1 cellular context compared by ENCODE assay signal in the genomic region with DNA sequence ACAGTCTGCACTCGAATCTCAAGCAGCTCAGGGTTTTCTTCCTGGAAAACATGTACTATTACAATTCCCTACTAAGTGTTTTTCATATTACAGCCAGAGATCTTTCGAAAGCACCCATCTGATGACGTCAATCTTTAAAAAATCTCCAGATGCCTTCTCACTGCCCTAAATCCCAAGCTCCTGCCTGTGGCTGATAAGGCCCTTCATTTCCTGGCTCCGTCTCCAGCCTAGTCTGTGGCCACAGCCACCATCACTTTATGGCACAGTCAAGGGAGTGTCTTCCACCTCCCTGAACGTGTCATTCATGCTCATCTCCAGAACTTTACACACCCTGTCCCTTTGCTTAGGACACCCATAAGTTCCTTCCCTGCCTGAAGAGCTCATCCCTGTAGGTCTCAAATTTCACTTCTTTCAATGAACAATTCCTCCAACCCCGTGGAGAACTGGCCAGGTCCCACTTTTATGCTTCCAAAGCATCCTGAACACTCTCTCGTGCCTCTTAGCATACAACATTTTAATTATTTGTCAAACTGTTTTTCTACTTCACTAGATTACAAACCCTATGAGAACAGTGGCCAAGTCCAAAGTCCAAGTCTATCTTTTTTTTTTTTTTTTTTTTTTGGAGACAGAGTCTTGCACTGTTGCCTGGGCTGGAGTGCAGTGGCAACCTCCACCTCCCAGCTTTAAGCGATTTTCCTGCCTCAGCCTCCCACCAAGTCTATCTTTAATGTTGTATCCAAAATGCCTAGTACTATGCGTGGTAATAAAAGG.
A peak's percentile ranks its signal among the peaks of the same experiment; 100 is the strongest.
TF ChIP-seq lines count a peak whose summit lies in the region.

No MANE protein-coding gene starts in this region.

TF ChIP-seq in K562, 482 proteins besides CTCF, POLR2A, EP300 and RAD21 (continued from another document and continues in another):
- TF ChIP-seq, protein P1, sequence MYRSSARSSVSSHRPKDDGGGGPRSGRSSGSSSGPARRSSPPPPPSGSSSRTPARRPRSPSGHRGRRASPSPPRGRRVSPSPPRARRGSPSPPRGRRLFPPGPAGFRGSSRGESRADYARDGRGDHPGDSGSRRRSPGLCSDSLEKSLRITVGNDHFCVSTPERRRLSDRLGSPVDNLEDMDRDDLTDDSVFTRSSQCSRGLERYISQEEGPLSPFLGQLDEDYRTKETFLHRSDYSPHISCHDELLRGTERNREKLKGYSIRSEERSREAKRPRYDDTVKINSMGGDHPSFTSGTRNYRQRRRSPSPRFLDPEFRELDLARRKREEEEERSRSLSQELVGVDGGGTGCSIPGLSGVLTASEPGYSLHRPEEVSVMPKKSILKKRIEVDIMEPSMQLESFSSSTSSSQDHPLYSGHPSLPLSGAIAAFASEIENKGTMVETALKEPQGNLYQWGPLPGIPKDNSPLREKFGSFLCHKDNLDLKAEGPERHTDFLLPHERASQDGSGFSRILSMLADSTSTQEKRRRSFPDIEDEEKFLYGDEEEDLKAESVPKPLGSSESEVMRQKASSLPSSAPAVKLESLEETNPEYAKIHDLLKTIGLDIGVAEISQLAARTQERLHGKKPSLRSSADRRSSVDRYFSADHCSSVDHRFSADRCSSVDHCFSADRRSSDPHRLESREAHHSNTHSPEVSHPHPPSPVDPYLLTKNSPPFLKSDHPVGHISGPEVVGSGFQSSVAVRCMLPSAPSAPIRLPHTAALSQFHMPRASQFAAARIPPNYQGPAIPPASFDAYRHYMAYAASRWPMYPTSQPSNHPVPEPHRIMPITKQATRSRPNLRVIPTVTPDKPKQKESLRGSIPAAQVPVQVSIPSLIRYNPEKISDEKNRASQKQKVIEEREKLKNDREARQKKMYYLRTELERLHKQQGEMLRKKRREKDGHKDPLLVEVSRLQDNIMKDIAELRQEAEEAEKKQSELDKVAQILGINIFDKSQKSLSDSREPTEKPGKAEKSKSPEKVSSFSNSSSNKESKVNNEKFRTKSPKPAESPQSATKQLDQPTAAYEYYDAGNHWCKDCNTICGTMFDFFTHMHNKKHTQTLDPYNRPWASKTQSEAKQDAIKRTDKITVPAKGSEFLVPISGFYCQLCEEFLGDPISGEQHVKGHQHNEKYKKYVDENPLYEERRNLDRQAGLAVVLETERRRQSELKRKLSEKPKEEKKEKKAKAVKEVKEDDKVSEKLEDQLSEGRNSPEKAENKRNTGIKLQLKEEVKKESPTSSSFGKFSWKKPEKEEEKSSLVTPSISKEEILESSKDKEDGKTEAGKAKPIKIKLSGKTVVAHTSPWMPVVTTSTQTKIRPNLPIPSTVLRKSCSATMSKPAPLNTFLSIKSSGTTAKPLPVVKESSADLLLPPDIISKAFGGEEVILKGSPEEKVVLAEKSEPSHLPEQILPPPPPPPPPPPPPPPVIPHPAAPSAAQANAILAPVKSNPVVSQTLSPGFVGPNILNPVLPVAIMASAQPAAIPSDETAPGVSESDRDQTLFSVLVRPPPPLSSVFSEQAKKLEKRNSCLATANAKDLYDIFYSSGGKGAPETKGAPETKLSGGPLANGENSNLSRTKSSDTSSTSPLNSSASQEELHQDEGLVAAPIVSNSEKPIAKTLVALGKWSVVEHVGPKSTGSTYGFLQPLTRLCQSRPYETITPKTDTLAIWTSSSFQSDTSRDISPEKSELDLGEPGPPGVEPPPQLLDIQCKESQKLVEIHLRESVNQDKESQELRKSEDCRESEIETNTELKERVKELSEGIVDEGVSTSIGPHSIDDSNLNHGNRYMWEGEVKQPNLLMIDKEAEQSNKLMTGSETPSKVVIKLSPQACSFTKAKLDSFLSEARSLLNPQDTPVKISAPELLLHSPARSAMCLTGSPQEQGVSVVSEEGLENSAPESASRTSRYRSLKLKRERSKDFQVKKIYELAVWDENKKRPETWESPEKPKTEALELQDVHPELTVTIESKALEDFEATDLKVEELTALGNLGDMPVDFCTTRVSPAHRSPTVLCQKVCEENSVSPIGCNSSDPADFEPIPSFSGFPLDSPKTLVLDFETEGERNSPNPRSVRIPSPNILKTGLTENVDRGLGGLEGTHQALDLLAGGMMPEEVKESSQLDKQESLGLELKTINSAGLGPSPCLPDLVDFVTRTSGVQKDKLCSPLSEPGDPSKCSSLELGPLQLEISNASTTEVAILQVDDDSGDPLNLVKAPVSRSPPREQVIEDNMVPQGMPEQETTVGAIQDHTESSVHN (IDR thresholded peaks at IDR 0.05; ENCODE audit: borderline replicate concordance in 1 of 2, low read depth in 1 of 2): 0 out of 4 replicates have a peak, but pooled peaks of 1 of the 2 experiments have one; percentile 22
- no peak for TF ChIP-seq ZFP36 (IDR thresholded peaks at IDR 0.05; ENCODE audit: low read depth, low read length, partially characterized antibody)
- no peak for TF ChIP-seq MEF2A (IDR thresholded peaks at IDR 0.05; ENCODE audit: control insufficient read depth, low read depth, low read length)
- TF ChIP-seq SOX6 (IDR thresholded peaks at IDR 0.05): peak; percentile 70
- TF ChIP-seq, protein P2, sequence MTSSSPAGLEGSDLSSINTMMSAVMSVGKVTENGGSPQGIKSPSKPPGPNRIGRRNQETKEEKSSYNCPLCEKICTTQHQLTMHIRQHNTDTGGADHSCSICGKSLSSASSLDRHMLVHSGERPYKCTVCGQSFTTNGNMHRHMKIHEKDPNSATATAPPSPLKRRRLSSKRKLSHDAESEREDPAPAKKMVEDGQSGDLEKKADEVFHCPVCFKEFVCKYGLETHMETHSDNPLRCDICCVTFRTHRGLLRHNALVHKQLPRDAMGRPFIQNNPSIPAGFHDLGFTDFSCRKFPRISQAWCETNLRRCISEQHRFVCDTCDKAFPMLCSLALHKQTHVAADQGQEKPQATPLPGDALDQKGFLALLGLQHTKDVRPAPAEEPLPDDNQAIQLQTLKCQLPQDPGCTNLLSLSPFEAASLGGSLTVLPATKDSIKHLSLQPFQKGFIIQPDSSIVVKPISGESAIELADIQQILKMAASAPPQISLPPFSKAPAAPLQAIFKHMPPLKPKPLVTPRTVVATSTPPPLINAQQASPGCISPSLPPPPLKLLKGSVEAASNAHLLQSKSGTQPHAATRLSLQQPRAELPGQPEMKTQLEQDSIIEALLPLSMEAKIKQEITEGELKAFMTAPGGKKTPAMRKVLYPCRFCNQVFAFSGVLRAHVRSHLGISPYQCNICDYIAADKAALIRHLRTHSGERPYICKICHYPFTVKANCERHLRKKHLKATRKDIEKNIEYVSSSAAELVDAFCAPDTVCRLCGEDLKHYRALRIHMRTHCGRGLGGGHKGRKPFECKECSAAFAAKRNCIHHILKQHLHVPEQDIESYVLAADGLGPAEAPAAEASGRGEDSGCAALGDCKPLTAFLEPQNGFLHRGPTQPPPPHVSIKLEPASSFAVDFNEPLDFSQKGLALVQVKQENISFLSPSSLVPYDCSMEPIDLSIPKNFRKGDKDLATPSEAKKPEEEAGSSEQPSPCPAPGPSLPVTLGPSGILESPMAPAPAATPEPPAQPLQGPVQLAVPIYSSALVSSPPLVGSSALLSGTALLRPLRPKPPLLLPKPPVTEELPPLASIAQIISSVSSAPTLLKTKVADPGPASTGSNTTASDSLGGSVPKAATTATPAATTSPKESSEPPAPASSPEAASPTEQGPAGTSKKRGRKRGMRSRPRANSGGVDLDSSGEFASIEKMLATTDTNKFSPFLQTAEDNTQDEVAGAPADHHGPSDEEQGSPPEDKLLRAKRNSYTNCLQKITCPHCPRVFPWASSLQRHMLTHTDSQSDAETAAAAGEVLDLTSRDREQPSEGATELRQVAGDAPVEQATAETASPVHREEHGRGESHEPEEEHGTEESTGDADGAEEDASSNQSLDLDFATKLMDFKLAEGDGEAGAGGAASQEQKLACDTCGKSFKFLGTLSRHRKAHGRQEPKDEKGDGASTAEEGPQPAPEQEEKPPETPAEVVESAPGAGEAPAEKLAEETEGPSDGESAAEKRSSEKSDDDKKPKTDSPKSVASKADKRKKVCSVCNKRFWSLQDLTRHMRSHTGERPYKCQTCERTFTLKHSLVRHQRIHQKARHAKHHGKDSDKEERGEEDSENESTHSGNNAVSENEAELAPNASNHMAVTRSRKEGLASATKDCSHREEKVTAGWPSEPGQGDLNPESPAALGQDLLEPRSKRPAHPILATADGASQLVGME (CRISPR knock-in tag; IDR thresholded peaks at IDR 0.05): peak; percentile 44; the same call in 1 of the 2 replicates
- TF ChIP-seq ZNF175 (CRISPR knock-in tag; IDR thresholded peaks at IDR 0.05; ENCODE audit: low read depth): peak; percentile 89
- TF ChIP-seq BRD4 (IDR thresholded peaks at IDR 0.05): no peak
- TF ChIP-seq NRF1 (conservative IDR thresholded peaks at IDR 0.05 in 1 of 2, IDR thresholded peaks at IDR 0.05 in 1 of 2): peak in 1 of 2 experiments; percentile 23; a peak in 1 of 4 replicates
- no peak for TF ChIP-seq CHD2 (IDR thresholded peaks at IDR 0.05; ENCODE audit: low read depth, low read length)
- TF ChIP-seq ZNF12 (CRISPR knock-in tag; IDR thresholded peaks at IDR 0.05): no peak
- peak; percentile 93 for TF ChIP-seq CREM (IDR thresholded peaks at IDR 0.05; ENCODE audit: low read depth)
- TF ChIP-seq GTF2E2 (tag; IDR thresholded peaks at IDR 0.05): no peak
- TF ChIP-seq CHD1 (IDR thresholded peaks at IDR 0.05; ENCODE audit: low read length): no peak
- peak; percentile 94 for TF ChIP-seq TEAD4 (IDR thresholded peaks at IDR 0.05; ENCODE audit: low read length)
- TF ChIP-seq TEAD4 (CRISPR knock-in tag; IDR thresholded peaks at IDR 0.05; ENCODE audit: borderline replicate concordance): no peak
- TF ChIP-seq, protein P3, sequence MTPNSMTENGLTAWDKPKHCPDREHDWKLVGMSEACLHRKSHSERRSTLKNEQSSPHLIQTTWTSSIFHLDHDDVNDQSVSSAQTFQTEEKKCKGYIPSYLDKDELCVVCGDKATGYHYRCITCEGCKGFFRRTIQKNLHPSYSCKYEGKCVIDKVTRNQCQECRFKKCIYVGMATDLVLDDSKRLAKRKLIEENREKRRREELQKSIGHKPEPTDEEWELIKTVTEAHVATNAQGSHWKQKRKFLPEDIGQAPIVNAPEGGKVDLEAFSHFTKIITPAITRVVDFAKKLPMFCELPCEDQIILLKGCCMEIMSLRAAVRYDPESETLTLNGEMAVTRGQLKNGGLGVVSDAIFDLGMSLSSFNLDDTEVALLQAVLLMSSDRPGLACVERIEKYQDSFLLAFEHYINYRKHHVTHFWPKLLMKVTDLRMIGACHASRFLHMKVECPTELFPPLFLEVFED (CRISPR knock-in tag; conservative IDR thresholded peaks at IDR 0.05): peak; percentile 69; the same call in 1 of the 2 replicates
- TF ChIP-seq RBFOX2 (IDR thresholded peaks at IDR 0.05; ENCODE audit: low read depth, low read length): no peak
- TF ChIP-seq, protein P4, sequence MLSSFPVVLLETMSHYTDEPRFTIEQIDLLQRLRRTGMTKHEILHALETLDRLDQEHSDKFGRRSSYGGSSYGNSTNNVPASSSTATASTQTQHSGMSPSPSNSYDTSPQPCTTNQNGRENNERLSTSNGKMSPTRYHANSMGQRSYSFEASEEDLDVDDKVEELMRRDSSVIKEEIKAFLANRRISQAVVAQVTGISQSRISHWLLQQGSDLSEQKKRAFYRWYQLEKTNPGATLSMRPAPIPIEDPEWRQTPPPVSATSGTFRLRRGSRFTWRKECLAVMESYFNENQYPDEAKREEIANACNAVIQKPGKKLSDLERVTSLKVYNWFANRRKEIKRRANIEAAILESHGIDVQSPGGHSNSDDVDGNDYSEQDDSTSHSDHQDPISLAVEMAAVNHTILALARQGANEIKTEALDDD (IDR thresholded peaks at IDR 0.05): no peak
- no peak for TF ChIP-seq NUFIP1 (IDR thresholded peaks at IDR 0.05; ENCODE audit: partially characterized antibody)
- peak; percentile 79; the same call in 1 of the 2 replicates for TF ChIP-seq PHB2 (IDR thresholded peaks at IDR 0.05; ENCODE audit: low read depth)
- TF ChIP-seq TCF7L2 (IDR thresholded peaks at IDR 0.05; ENCODE audit: low read depth, low read length): no peak
- no peak for TF ChIP-seq POLR2H (tag; IDR thresholded peaks at IDR 0.05; ENCODE audit: low read depth)
- TF ChIP-seq, protein P5, sequence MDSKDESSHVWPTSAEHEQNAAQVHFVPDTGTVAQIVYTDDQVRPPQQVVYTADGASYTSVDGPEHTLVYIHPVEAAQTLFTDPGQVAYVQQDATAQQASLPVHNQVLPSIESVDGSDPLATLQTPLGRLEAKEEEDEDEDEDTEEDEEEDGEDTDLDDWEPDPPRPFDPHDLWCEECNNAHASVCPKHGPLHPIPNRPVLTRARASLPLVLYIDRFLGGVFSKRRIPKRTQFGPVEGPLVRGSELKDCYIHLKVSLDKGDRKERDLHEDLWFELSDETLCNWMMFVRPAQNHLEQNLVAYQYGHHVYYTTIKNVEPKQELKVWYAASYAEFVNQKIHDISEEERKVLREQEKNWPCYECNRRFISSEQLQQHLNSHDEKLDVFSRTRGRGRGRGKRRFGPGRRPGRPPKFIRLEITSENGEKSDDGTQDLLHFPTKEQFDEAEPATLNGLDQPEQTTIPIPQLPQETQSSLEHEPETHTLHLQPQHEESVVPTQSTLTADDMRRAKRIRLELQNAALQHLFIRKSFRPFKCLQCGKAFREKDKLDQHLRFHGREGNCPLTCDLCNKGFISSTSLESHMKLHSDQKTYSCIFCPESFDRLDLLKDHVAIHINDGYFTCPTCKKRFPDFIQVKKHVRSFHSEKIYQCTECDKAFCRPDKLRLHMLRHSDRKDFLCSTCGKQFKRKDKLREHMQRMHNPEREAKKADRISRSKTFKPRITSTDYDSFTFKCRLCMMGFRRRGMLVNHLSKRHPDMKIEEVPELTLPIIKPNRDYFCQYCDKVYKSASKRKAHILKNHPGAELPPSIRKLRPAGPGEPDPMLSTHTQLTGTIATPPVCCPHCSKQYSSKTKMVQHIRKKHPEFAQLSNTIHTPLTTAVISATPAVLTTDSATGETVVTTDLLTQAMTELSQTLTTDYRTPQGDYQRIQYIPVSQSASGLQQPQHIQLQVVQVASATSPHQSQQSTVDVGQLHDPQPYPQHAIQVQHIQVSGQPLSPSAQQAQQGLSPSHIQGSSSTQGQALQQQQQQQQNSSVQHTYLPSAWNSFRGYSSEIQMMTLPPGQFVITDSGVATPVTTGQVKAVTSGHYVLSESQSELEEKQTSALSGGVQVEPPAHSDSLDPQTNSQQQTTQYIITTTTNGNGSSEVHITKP (IDR thresholded peaks at IDR 0.05; ENCODE audit: partially characterized antibody): no peak
- peak; percentile 78 for TF ChIP-seq NFIC (IDR thresholded peaks at IDR 0.05)
- peak; percentile 90 for TF ChIP-seq NCOR1 (IDR thresholded peaks at IDR 0.05)
- TF ChIP-seq NCOA1 (IDR thresholded peaks at IDR 0.05; ENCODE audit: low read depth): peak; percentile 71
- TF ChIP-seq XRCC5 (IDR thresholded peaks at IDR 0.05; ENCODE audit: low read depth, low read length): no peak
- peak; percentile 84 for TF ChIP-seq HDAC2 (IDR thresholded peaks at IDR 0.05)
- no peak for TF ChIP-seq SMARCB1 (IDR thresholded peaks at IDR 0.05; ENCODE audit: insufficient read length, low read depth)
- TF ChIP-seq ZBTB17 (CRISPR knock-in tag; IDR thresholded peaks at IDR 0.05): no peak; the same call in 1 of the 2 replicates
- peak; percentile 52 to 94; a peak in 3 of 4 replicates for TF ChIP-seq RCOR1 (IDR thresholded peaks at IDR 0.05; ENCODE audit: borderline replicate concordance in 1 of 2, low read depth in 2 of 2, low read length in 2 of 2)
- TF ChIP-seq ZFP1 (CRISPR knock-in tag; IDR thresholded peaks at IDR 0.05): no peak
- peak in 1 of 2 experiments; percentile 65; a peak in 1 of 4 replicates for TF ChIP-seq TBL1XR1 (IDR thresholded peaks at IDR 0.05; ENCODE audit: low read length in 2 of 2)
- TF ChIP-seq POLR2AphosphoS5 (IDR thresholded peaks at IDR 0.05; ENCODE audit: control insufficient read depth, insufficient read depth, low read depth, low read length): peak; percentile 82
- TF ChIP-seq, protein P6, sequence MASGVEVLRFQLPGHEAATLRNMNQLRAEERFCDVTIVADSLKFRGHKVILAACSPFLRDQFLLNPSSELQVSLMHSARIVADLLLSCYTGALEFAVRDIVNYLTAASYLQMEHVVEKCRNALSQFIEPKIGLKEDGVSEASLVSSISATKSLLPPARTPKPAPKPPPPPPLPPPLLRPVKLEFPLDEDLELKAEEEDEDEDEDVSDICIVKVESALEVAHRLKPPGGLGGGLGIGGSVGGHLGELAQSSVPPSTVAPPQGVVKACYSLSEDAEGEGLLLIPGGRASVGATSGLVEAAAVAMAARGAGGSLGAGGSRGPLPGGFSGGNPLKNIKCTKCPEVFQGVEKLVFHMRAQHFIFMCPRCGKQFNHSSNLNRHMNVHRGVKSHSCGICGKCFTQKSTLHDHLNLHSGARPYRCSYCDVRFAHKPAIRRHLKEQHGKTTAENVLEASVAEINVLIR (CRISPR knock-in tag; IDR thresholded peaks at IDR 0.05): peak; percentile 85
